In the genomic region with DNA sequence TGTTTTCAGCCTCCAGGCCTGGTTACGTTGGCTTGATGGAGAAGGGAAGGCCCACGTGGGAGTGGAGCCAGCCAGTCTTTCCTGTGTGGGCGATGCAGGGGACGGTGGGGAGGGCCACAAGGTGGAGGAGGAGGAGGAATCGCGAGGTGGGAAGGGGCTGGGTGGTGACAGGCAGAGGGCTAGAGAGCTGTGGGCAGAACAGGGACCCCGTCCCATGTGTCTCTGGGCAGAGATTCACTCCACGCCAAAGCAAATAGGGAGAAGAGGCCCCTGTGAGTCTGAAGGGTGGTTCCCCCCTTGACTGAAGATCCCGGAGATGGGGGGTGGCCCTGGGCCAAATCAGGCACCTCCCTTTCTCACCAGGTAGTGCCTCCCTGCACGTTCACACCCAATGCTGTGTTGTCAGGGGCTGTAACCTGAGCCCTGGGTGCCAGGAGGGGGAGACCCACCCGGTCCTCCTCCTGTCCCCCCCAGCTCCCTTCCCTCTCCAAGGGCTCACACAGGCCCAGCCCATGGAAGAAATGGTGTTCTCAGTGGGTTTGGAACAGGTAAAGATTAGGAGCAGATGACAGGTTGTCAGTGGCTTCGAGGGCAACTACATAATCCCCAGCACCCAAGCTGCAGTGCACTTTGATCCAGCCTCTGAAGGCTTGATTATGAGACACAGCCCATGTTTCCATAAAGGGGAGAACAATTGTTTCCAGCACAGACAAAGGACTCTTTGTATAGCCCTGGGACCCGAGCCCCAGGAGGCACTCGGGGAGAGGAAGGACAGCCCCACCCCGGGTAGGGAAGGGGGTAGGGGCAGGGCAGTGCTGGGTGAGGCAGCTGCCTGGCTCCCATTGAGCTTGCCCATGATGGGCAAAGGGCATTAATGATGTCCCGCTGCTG, we compare ENCODE assay signal across 11 cellular contexts. TPM values are rescaled to one million over a fixed set of nuclear protein-coding genes. Genes with fewer than 3 reads are reported as not detected.
DNase-seq lines count a peak whose midpoint lies in the region; ATAC-seq, FAIRE-seq and TF ChIP-seq lines count a peak whose summit lies in the region.
"Had no signal": no experiment of that assay in that cellular context is flagged by ENCODE, and none has a peak within 500 bp of the region (broad histone marks: within the 10 kb centered on the region; RNA-seq: fewer than 3 reads in every experiment).

No MANE protein-coding gene starts in this region.

- no peak overlapping the region for H3K4me3 ChIP-seq in HAP-1

- peaks cover 14% of the 10 kb centered on the region for H3K4me1 ChIP-seq in HAP-1

- H3K9me3 ChIP-seq in HAP-1 = no peaks in the 10 kb centered on the region

- peak; percentile 63 to 70 for DNase-seq in HAP-1 (ENCODE audit: low spot score in 2 of 2)
- peak; percentile 73 for DNase-seq in NCI-H510A treated with DMSO at 0.1 percent for 48 hours (lab: John Stamatoyannopoulos, UW)
- DNase-seq in globus pallidus (ENCODE audit: low spot score) = peak; percentile 98
- peak; percentile 64 to 98 (median 84) for DNase-seq in posterior cingulate gyrus
- no peak for DNase-seq in NCI-H1694 (lab: John Stamatoyannopoulos, UW)
- DNase-seq in GM12892 (ENCODE audit: insufficient read length) = no peak
- no peak for DNase-seq in SKM-1 (lab: John Stamatoyannopoulos, UW; ENCODE audit: unreplicated experiment)
- DNase-seq: stimulated activated CD4-positive, alpha-beta T cell treated with anti-CD3 and anti-CD28 coated beads, Interleukin-4, amount 100 ng/mL, for 24 hours had no signal

- ATAC-seq in HG02678 (IDR thresholded peaks at IDR 0.05; ENCODE audit: unreplicated experiment) = no peak

- intact Hi-C loops in posterior cingulate gyrus (cut with DNase I) = loop anchor here (1.0 kb wide), 1 partner anchor 45 kb away; no protein-coding TSS in a partner anchor

- no peaks in the 10 kb centered on the region for H3K27me3 ChIP-seq in HAP-1 (ENCODE audit: low read depth)

- in situ Hi-C loops in HAP-1 (cut with MboI; ENCODE audit: low sequenced_read_pairs) = no loop called here

- TF ChIP-seq POLR2A in GM12892 (IDR thresholded peaks at IDR 0.05; ENCODE audit: low read depth, low read length) = no peak

- no peak for FAIRE-seq in GM12892 (lab: Jason Lieb, UNC)
- FAIRE-seq: bronchial epithelial cell, islet of Langerhans had no signal

- H3K36me3 ChIP-seq in HAP-1 (replicated peaks) = no peaks in the 10 kb centered on the region

RNA-seq across cellular contexts. Expression of gene GPR37L1, which starts 37.7 kb away (rescaled TPM):
- polyA plus RNA-seq in GM12892 (2012; ENCODE audit: missing spikeins) = 0.15 TPM

RNA-seq across cellular contexts. Expression of gene ARL8A, which starts 59.5 kb away (rescaled TPM):
- 12.4 TPM for polyA plus RNA-seq in GM12892 (2012; ENCODE audit: missing spikeins)

Comparison
In these comparisons a context has a peak if more than half of its experiments do, and no peak if none do; other contexts are left out.
1. DNase-seq: peak in HAP-1 (2 of 2), NCI-H510A treated with DMSO at 0.1 percent for 48 hours (single experiment), globus pallidus (single experiment) and posterior cingulate gyrus (10 of 10); none in NCI-H1694 (single experiment), GM12892 (single experiment) and SKM-1 (single experiment).